15 cellular contexts compared by ENCODE assay signal in the genomic region with DNA sequence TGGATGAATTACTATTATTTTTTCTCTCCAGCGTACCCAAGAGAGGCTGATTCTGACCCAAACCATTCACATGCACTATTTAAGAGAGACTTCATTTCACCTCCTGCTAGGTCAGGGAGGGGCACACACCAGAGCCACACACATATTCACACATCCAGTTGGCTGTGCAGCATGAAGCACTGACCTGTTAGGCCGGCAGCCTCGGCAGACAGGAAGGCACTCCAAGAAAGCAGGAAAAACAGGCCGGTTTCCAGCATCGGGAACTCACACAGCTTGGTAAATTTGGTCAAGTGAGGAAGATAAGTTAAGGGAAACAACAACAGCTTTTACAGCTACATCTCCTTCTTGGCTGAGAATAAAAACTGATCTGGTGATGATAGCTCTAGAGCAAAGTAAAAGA.
DNase-seq lines count a peak whose midpoint lies in the region; ATAC-seq, FAIRE-seq and TF ChIP-seq lines count a peak whose summit lies in the region.
"Had no signal": no experiment of that assay in that cellular context is flagged by ENCODE, and none has a peak within 500 bp of the region (broad histone marks: within the 10 kb centered on the region; RNA-seq: fewer than 3 reads in every experiment).

No MANE protein-coding gene starts in this region.

- no peak for TF ChIP-seq POLR2A in H1 (IDR thresholded peaks at IDR 0.05; ENCODE audit: control extremely low read depth in 1 of 2, low read depth in 2 of 2, low read length in 2 of 2)

- H3K14ac ChIP-seq in H1 (ENCODE audit: insufficient read length), result no peak overlapping the region

- H3K9ac ChIP-seq in H1 (replicated peaks in 1 of 4; ENCODE audit: extremely low read depth in 1 of 4, low read depth in 3 of 4, low read length in 3 of 4) (no peak overlapping the region), neural progenitor cell (no peak overlapping the region)

- H3K4me3 ChIP-seq in left ventricle myocardium inferior (no peak overlapping the region), H1 (ENCODE audit: extremely low read depth in 1 of 4, insufficient read depth in 2 of 4, low read depth in 3 of 4, low read length in 4 of 4) (no peak overlapping the region), neural progenitor cell (no peak overlapping the region)
- H3K4me3 ChIP-seq: A549, HAP-1 had no signal

- no peak overlapping the region for H2AK5ac ChIP-seq in H1 (ENCODE audit: low read depth, low read length)

- no peak for TF ChIP-seq EP300 in H1 (IDR thresholded peaks at IDR 0.05; ENCODE audit: borderline replicate concordance in 1 of 2, low read depth in 2 of 2, low read length in 2 of 2)

- no peaks in the 10 kb centered on the region for H3K79me1 ChIP-seq in H1 (ENCODE audit: low read depth, low read length)

- H2AFZ ChIP-seq in H1 (ENCODE audit: low read length) (peak overlapping the region; percentile 70), neural progenitor cell (replicated peaks) (peak overlapping the region; percentile 45)

- H2BK12ac ChIP-seq in H1 (ENCODE audit: low read depth, low read length), result no peak overlapping the region

- H2BK5ac ChIP-seq in H1 (ENCODE audit: low read depth, low read length), result no peak overlapping the region

- H3F3A ChIP-seq in neural progenitor cell (ENCODE audit: low read depth), result no peaks in the 10 kb centered on the region

- no peak overlapping the region for H4K5ac ChIP-seq in H1 (ENCODE audit: insufficient read length, low read depth, low read length)

- no peak overlapping the region for H3K23ac ChIP-seq in H1 (ENCODE audit: insufficient read length)

- H3K36me3 Mint-ChIP-seq in neural progenitor cell, result no peaks in the 10 kb centered on the region
- H3K36me3 Mint-ChIP-seq in effector memory CD8-positive, alpha-beta T cell (ENCODE audit: insufficient read depth), result no peaks in the 10 kb centered on the region

- no peak overlapping the region for H3K4ac ChIP-seq in H1 (replicated peaks; ENCODE audit: insufficient read length, low read depth, low read length)

- H3K4me3 Mint-ChIP-seq in neural progenitor cell, result no peak overlapping the region
- no peak overlapping the region for H3K4me3 Mint-ChIP-seq in effector memory CD8-positive, alpha-beta T cell
- H3K4me3 Mint-ChIP-seq: CD8-positive, alpha-beta T cell had no signal

- H3K27me3 ChIP-seq in left ventricle myocardium inferior (ENCODE audit: low read depth) (no peaks in the 10 kb centered on the region), H1 (replicated peaks in 1 of 4; ENCODE audit: control insufficient read depth in 3 of 4, extremely low read depth in 1 of 4, insufficient read depth in 3 of 4, low read length in 3 of 4) (no peaks in the 10 kb centered on the region), neural progenitor cell (no peaks in the 10 kb centered on the region)

- peak; percentile 21 for DNase-seq in left ventricle myocardium superior
- no peak for DNase-seq in left ventricle myocardium inferior
- DNase-seq in H1 (ENCODE audit: low read depth in 1 of 2, low spot score in 2 of 2), result no peak
- DNase-seq in neural progenitor cell (ENCODE audit: low spot score), result no peak
- DNase-seq in T-helper 2 cell, result no peak
- DNase-seq in effector memory CD8-positive, alpha-beta T cell, result no peak
- DNase-seq: AML-193; Calu3; CD8-positive, alpha-beta T cell; DMS79 treated with DMSO at 0.1 percent for 48 hours; GF-D8 had no signal

- no peaks in the 10 kb centered on the region for H3K9me3 Mint-ChIP-seq in neural progenitor cell
- H3K9me3 Mint-ChIP-seq in effector memory CD8-positive, alpha-beta T cell, result no peaks in the 10 kb centered on the region
- H3K9me3 Mint-ChIP-seq: CD8-positive, alpha-beta T cell had no signal

- intact Hi-C loops in left ventricle myocardium superior (cut with micrococcal nuclease) (no loop called here), left ventricle myocardium inferior (cut with micrococcal nuclease) (no loop called here)

- H3K9me3 ChIP-seq in left ventricle myocardium inferior (replicated peaks) (no peaks in the 10 kb centered on the region), H1 (ENCODE audit: insufficient read depth in 2 of 2, low read depth in 1 of 2, low read length in 1 of 2) (no peaks in the 10 kb centered on the region), neural progenitor cell (ENCODE audit: low read depth) (no peaks in the 10 kb centered on the region)
- H3K9me3 ChIP-seq: A549, HAP-1 had no signal

- no peak for ATAC-seq in left ventricle myocardium superior
- no peak for ATAC-seq in effector memory CD8-positive, alpha-beta T cell (replicated peaks)
- ATAC-seq in GM19395 (IDR thresholded peaks at IDR 0.05; ENCODE audit: unreplicated experiment), result no peak
- ATAC-seq: A549; CD8-positive, alpha-beta T cell had no signal

- no peak overlapping the region for H3K18ac ChIP-seq in H1 (ENCODE audit: extremely low read depth, low read length)

- H3K36me3 ChIP-seq in left ventricle myocardium inferior (no peaks in the 10 kb centered on the region), H1 (ENCODE audit: control insufficient read depth in 2 of 4, insufficient read depth in 4 of 4, low read length in 3 of 4) (no peaks in the 10 kb centered on the region), neural progenitor cell (no peaks in the 10 kb centered on the region)
- H3K36me3 ChIP-seq: HAP-1 had no signal

- H4K20me1 ChIP-seq in H1 (replicated peaks in 1 of 2; ENCODE audit: control insufficient read depth in 1 of 2, insufficient read depth in 2 of 2, low read length in 2 of 2) (no peaks in the 10 kb centered on the region), neural progenitor cell (ENCODE audit: low read depth) (no peaks in the 10 kb centered on the region)

- 98% methylated on average over 5 of the region's 5 CpGs; no CpG with 5 or more reads in 1 of the 2 experiments for WGBS in H1 (ENCODE audit: extremely low coverage in 1 of 2, insufficient coverage in 1 of 2, insufficient read length in 1 of 2, insufficient replicate concordance in 2 of 2, low coverage in 1 of 2, low lambda C conversion rate in 2 of 2, missing lambda C conversion rate in 1 of 2), 2 experiments

- H3K23me2 ChIP-seq in H1 (ENCODE audit: low read depth, low read length), result no peaks in the 10 kb centered on the region

- POLR2A ChIA-PET in H1 (lab: Charles Lee; ENCODE audit: partially characterized antibody), result no interaction called here

- H3K4me1 ChIP-seq in left ventricle myocardium inferior (no peaks in the 10 kb centered on the region), H1 (replicated peaks in 1 of 4; ENCODE audit: control insufficient read depth in 3 of 4, insufficient read depth in 4 of 4, low read length in 3 of 4) (peaks cover 0 to 3% (median 0%) of the 10 kb centered on the region in 4 experiments; a peak in 1 of 7 replicates), neural progenitor cell (peaks cover 7% of the 10 kb centered on the region)
- H3K4me1 ChIP-seq: A549, HAP-1 had no signal

- no peak overlapping the region for H3K27ac ChIP-seq in left ventricle myocardium inferior (replicated peaks)
- no peak overlapping the region for H3K27ac ChIP-seq in H1 (ENCODE audit: low read depth, low read length)
- no peak overlapping the region for H3K27ac ChIP-seq in neural progenitor cell
- H3K27ac ChIP-seq: 22Rv1, A549 had no signal

- no peak overlapping the region for H2BK15ac ChIP-seq in H1 (ENCODE audit: low read length)

- H4K8ac ChIP-seq in H1 (ENCODE audit: extremely low read depth, insufficient read depth, low read length), result no peak overlapping the region

- no peak overlapping the region for H2BK120ac ChIP-seq in H1 (replicated peaks; ENCODE audit: low read depth, low read length)

- peaks cover 2% of the 10 kb centered on the region for H3K27me3 Mint-ChIP-seq in neural progenitor cell (ENCODE audit: insufficient read depth, low read depth)
- H3K27me3 Mint-ChIP-seq in effector memory CD8-positive, alpha-beta T cell, result no peaks in the 10 kb centered on the region

- no peak for FAIRE-seq in H1 (lab: Jason Lieb, UNC)
- FAIRE-seq: A549 had no signal

- no peak overlapping the region for H3K56ac ChIP-seq in H1 (replicated peaks; ENCODE audit: insufficient read length, low read depth, low read length)

- no peak overlapping the region for H2BK20ac ChIP-seq in H1 (ENCODE audit: low read length)

- no peak for TF ChIP-seq RAD21 in H1 (IDR thresholded peaks at IDR 0.05 in 1 of 2, conservative IDR thresholded peaks at IDR 0.05 in 1 of 2; ENCODE audit: low read depth in 2 of 2, low read length in 2 of 2)

- no peak overlapping the region for H4K91ac ChIP-seq in H1 (replicated peaks; ENCODE audit: insufficient read length, low read length)

- H3K79me2 ChIP-seq in H1 (ENCODE audit: control insufficient read depth in 1 of 2, insufficient read depth in 2 of 2, low read length in 2 of 2) (no peaks in the 10 kb centered on the region), neural progenitor cell (ENCODE audit: low read depth) (no peaks in the 10 kb centered on the region)

- CTCF ChIA-PET in H1 (lab: Charles Lee; ENCODE audit: partially characterized antibody), result interaction anchor here (1.1 kb wide), 1 partner anchor 13 kb away, joined by 3 read pairs; no protein-coding TSS in a partner anchor

- no peaks in the 10 kb centered on the region for H3K4me1 Mint-ChIP-seq in neural progenitor cell
- no peaks in the 10 kb centered on the region for H3K4me1 Mint-ChIP-seq in effector memory CD8-positive, alpha-beta T cell (ENCODE audit: low read depth in 2 of 2)

- H3K4me2 ChIP-seq in H1 (ENCODE audit: insufficient read depth in 1 of 2, low read depth in 2 of 2, low read length in 2 of 2), result no peak overlapping the region
- H3K4me2 ChIP-seq in neural progenitor cell, result no peak overlapping the region
- H3K4me2 ChIP-seq: A549 had no signal

- TF ChIP-seq CTCF in left ventricle myocardium inferior (IDR thresholded peaks at IDR 0.05; ENCODE audit: borderline replicate concordance), result no peak
- TF ChIP-seq CTCF in H1 (IDR thresholded peaks at IDR 0.05; ENCODE audit: control extremely low read depth in 1 of 3, insufficient read depth in 1 of 3, low read depth in 1 of 3, low read length in 3 of 3), result no peak
- no peak for TF ChIP-seq CTCF in neural progenitor cell (IDR thresholded peaks at IDR 0.05)

- no peak overlapping the region for H3K27ac Mint-ChIP-seq in neural progenitor cell
- H3K27ac Mint-ChIP-seq in effector memory CD8-positive, alpha-beta T cell, result no peak overlapping the region
- H3K27ac Mint-ChIP-seq: CD8-positive, alpha-beta T cell had no signal

TF ChIP-seq in H1, 55 proteins besides CTCF, POLR2A, EP300 and RAD21:
- TF ChIP-seq TEAD4 (IDR thresholded peaks at IDR 0.05; ENCODE audit: low read depth, low read length), result no peak
- TF ChIP-seq NRF1 (IDR thresholded peaks at IDR 0.05; ENCODE audit: low read depth, low read length), result no peak
